In genomic region chr16:296806-297510, GRCh38 we compare ENCODE assay signal across 16 cellular contexts. TPM values are rescaled to one million over a fixed set of nuclear protein-coding genes. Genes with fewer than 3 reads are reported as not detected.
A peak's percentile ranks its signal among the peaks of the same experiment; 100 is the strongest.
DNase-seq lines count a peak whose midpoint lies in the region; ATAC-seq, FAIRE-seq and TF ChIP-seq lines count a peak whose summit lies in the region.
"Had no signal": no experiment of that assay in that cellular context is flagged by ENCODE, and none has a peak within 500 bp of the region (broad histone marks: within the 10 kb centered on the region; RNA-seq: fewer than 3 reads in every experiment).

No MANE protein-coding gene starts in this region.

- no peak for TF ChIP-seq RAD21 in HepG2 (CRISPR knock-in tag; IDR thresholded peaks at IDR 0.05)

- H3K36me3 ChIP-seq in HEK293 (ENCODE audit: control insufficient read depth in 2 of 2, insufficient read depth in 1 of 2, low read length in 2 of 2), result peaks cover 0 to 42% of the 10 kb centered on the region in 2 experiments; a peak in 2 of 3 replicates
- H3K36me3 ChIP-seq in HepG2 (replicated peaks in 1 of 2; ENCODE audit: control insufficient read depth in 1 of 2, insufficient read depth in 2 of 2, low read length in 2 of 2), result peaks cover 14 to 40% of the 10 kb centered on the region in 2 experiments; a peak in 4 of 5 replicates
- H3K36me3 ChIP-seq in CD8-positive, alpha-beta T cell (ENCODE audit: insufficient read depth, low read length), result peaks cover 18% of the 10 kb centered on the region
- H3K36me3 ChIP-seq in left lung, result peaks cover 0 to 75% of the 10 kb centered on the region in 2 donors
- peaks cover 34 to 50% of the 10 kb centered on the region in 2 donors for H3K36me3 ChIP-seq in ascending aorta

- H3K36me3 Mint-ChIP-seq in CD8-positive, alpha-beta T cell, result peaks cover 44% of the 10 kb centered on the region

- no peak for TF ChIP-seq CTCF in HEK293 (tag by site-specific recombination; IDR thresholded peaks at IDR 0.05)
- no peak for TF ChIP-seq CTCF in HepG2 (CRISPR knock-in tag; IDR thresholded peaks at IDR 0.05)
- TF ChIP-seq CTCF in CD8-positive, alpha-beta T cell (IDR thresholded peaks at IDR 0.05), result no peak
- no peak for TF ChIP-seq CTCF in left lung (IDR thresholded peaks at IDR 0.05)
- no peak for TF ChIP-seq CTCF in ascending aorta (IDR thresholded peaks at IDR 0.05)

- no peak overlapping the region for H3K4me3 ChIP-seq in HEK293 (ENCODE audit: low read depth, low read length)
- no peak overlapping the region for H3K4me3 ChIP-seq in HepG2 (replicated peaks in 1 of 3; ENCODE audit: insufficient read depth in 1 of 3, low read depth in 2 of 3, low read length in 3 of 3)
- H3K4me3 ChIP-seq in CD8-positive, alpha-beta T cell (ENCODE audit: low read depth, low read length), result no peak overlapping the region
- H3K4me3 ChIP-seq in left lung, result no peak overlapping the region
- no peak overlapping the region for H3K4me3 ChIP-seq in ascending aorta
- H3K4me3 ChIP-seq: GM23338 had no signal

- no peak for DNase-seq in HepG2 (ENCODE audit: low spot score)
- no peak for DNase-seq in CD8-positive, alpha-beta T cell
- DNase-seq in left lung, result no peak
- DNase-seq in ascending aorta (ENCODE audit: low spot score in 2 of 2), result no peak
- DNase-seq: Calu3; CD4-positive, CD25-positive, alpha-beta regulatory T cell; DMS79; H9 had no signal

- no peak overlapping the region for H3K4me2 ChIP-seq in HepG2 (ENCODE audit: low read depth, low read length)
- H3K4me2 ChIP-seq: GM23338 had no signal

- TF ChIP-seq EP300 in HepG2 (IDR thresholded peaks at IDR 0.05; ENCODE audit: low read depth in 2 of 2, low read length in 2 of 2) (no peak), HepG2 (CRISPR knock-in tag; IDR thresholded peaks at IDR 0.05; ENCODE audit: borderline replicate concordance) (no peak)

- in situ Hi-C loops in HepG2 (cut with HindIII; ENCODE audit: extremely low pct_ligation_motif_present, low pct_unique_long_range_greater_than_20kb), result no loop called here

- TF ChIP-seq POLR2A in HepG2 (IDR thresholded peaks at IDR 0.05; ENCODE audit: insufficient read depth in 1 of 2, low read depth in 2 of 2, low read length in 2 of 2), result no peak

- no peaks in the 10 kb centered on the region for H3K27me3 Mint-ChIP-seq in CD8-positive, alpha-beta T cell (ENCODE audit: low read depth)
- H3K27me3 Mint-ChIP-seq: CD4-positive, CD25-positive, alpha-beta regulatory T cell had no signal

- BruUV-seq in HepG2 (replicated peaks; lab: Mats Ljungman, UMichigan), result no TSS peak

- ATAC-seq in HepG2 (peak; percentile 12; the same call in 1 of the 3 replicates), left lung (no peak)
- no peak for ATAC-seq in CD8-positive, alpha-beta T cell
- ATAC-seq: GM23338 had no signal

- no peak overlapping the region for H3K27ac Mint-ChIP-seq in CD8-positive, alpha-beta T cell
- H3K27ac Mint-ChIP-seq: CD4-positive, CD25-positive, alpha-beta regulatory T cell; GM23338 had no signal

- H3K9ac ChIP-seq in HepG2 (ENCODE audit: insufficient read depth, low read depth, low read length), result no peak overlapping the region

- H3K27me3 ChIP-seq in HepG2 (ENCODE audit: control insufficient read depth in 1 of 2, insufficient read depth in 2 of 2, low read length in 2 of 2) (no peaks in the 10 kb centered on the region), left lung (no peaks in the 10 kb centered on the region), ascending aorta (no peaks in the 10 kb centered on the region)
- H3K27me3 ChIP-seq in CD8-positive, alpha-beta T cell (ENCODE audit: insufficient read depth, low read length), result no peaks in the 10 kb centered on the region

- 94% methylated on average over 36 of the region's 37 CpGs for WGBS in HepG2 (ENCODE audit: low lambda C conversion rate)

- no peaks in the 10 kb centered on the region for H3K4me1 ChIP-seq in HEK293 (ENCODE audit: control insufficient read depth, insufficient read depth, low read length)
- no peaks in the 10 kb centered on the region for H3K4me1 ChIP-seq in HepG2 (ENCODE audit: insufficient read depth, low read length)
- no peaks in the 10 kb centered on the region for H3K4me1 ChIP-seq in CD8-positive, alpha-beta T cell (ENCODE audit: insufficient read depth, low read length)
- H3K4me1 ChIP-seq in left lung, result no peaks in the 10 kb centered on the region
- H3K4me1 ChIP-seq in ascending aorta, result no peaks in the 10 kb centered on the region

- POLR2A ChIA-PET in HEK293 (lab: Yijun Ruan, JAX), result no interaction called here
- POLR2A ChIA-PET in HepG2 (lab: Yijun Ruan, JAX), result no interaction called here
- POLR2A ChIA-PET in CD8-positive, alpha-beta T cell (lab: Charles Lee), result no interaction called here

- H3K27ac ChIP-seq in HEK293 (ENCODE audit: extremely low read depth, low read depth, low read length) (no peak overlapping the region), angular gyrus (ENCODE audit: low read depth, low read length) (peak overlapping the region; percentile 30), HepG2 (ENCODE audit: extremely low read length, insufficient read depth, low read length) (no peak overlapping the region), left lung (no peak overlapping the region), ascending aorta (no peak overlapping the region)
- no peak overlapping the region for H3K27ac ChIP-seq in CD8-positive, alpha-beta T cell (ENCODE audit: low read depth, low read length)

- H3K4me3 Mint-ChIP-seq in CD8-positive, alpha-beta T cell, result no peak overlapping the region
- H3K4me3 Mint-ChIP-seq: CD4-positive, CD25-positive, alpha-beta regulatory T cell; GM23338; H9 had no signal

- H3K9me3 Mint-ChIP-seq in CD8-positive, alpha-beta T cell, result no peaks in the 10 kb centered on the region
- H3K9me3 Mint-ChIP-seq: GM23338, H9 had no signal

- intact Hi-C loops in HepG2 (cut with micrococcal nuclease; ENCODE audit: unreplicated experiment), result no loop called here
- intact Hi-C loops in CD8-positive, alpha-beta T cell (cut with DNase I, micrococcal nuclease), result no loop called here
- intact Hi-C loops in left lung (cut with DNase I), result no loop called here
- intact Hi-C loops in ascending aorta (cut with DNase I), result no loop called here

- no peaks in the 10 kb centered on the region for H3K4me1 Mint-ChIP-seq in CD8-positive, alpha-beta T cell (ENCODE audit: low read depth)
- H3K4me1 Mint-ChIP-seq: CD4-positive, CD25-positive, alpha-beta regulatory T cell; GM23338; H9 had no signal

- FAIRE-seq in HepG2 (lab: Jason Lieb, UNC), result no peak
- FAIRE-seq: GM12891, HTR-8/SVneo had no signal

- H3K79me2 ChIP-seq in HepG2 (ENCODE audit: insufficient read depth, low read length), result no peaks in the 10 kb centered on the region

- H3K9me3 ChIP-seq in HEK293 (ENCODE audit: control insufficient read depth, insufficient read depth, low read depth, low read length), result no peaks in the 10 kb centered on the region
- no peaks in the 10 kb centered on the region for H3K9me3 ChIP-seq in HepG2 (ENCODE audit: low read length)
- H3K9me3 ChIP-seq in CD8-positive, alpha-beta T cell (ENCODE audit: low read length), result no peaks in the 10 kb centered on the region
- no peaks in the 10 kb centered on the region for H3K9me3 ChIP-seq in left lung
- H3K9me3 ChIP-seq in ascending aorta, result no peaks in the 10 kb centered on the region

- H2AFZ ChIP-seq in HepG2 (ENCODE audit: low read length), result no peak overlapping the region
- H2AFZ ChIP-seq: GM23338 had no signal

- CTCF ChIA-PET in HEK293 (lab: Yijun Ruan, JAX), result no interaction called here
- CTCF ChIA-PET in HepG2 (lab: Yijun Ruan, JAX; ENCODE audit: low intra/inter-chr PET ratio, low total read pairs), result no interaction called here
- CTCF ChIA-PET in CD8-positive, alpha-beta T cell (lab: Charles Lee), result interaction anchor here (1.1 kb wide), 1 partner anchor 65 kb away, joined by 3 read pairs; no protein-coding TSS in a partner anchor

- H4K20me1 ChIP-seq in HepG2 (ENCODE audit: insufficient read depth, low read length), result no peaks in the 10 kb centered on the region

RNA-seq across cellular contexts. Expression of gene PDIA2, which starts 14.0 kb away (rescaled TPM):
- total RNA-seq in HepG2 (2016; rRNA removed; fragmentation: Illumina TruSeq; extraction: Trizol) (0.35 and 0.60 TPM in 2 replicates), left lung (under 1 TPM; 0.32 to 0.60 TPM), ascending aorta (not detected)
- total RNA-seq in HepG2 (2016; cell fraction: cytosol; rRNA removed; fragmentation: Illumina TruSeq; extraction: Trizol; ENCODE audit: low read depth), result not detected in 2 replicates
- 0.50 TPM in 1 of 2 replicates, not detected in the other for total RNA-seq in HepG2 (2016; cell fraction: insoluble cytoplasmic fraction; rRNA removed; fragmentation: Illumina TruSeq; extraction: Trizol)
- not detected in 2 replicates for total RNA-seq in HepG2 (2016; cell fraction: membrane; rRNA removed; fragmentation: Illumina TruSeq; extraction: Trizol)
- 0.81 and 1.0 TPM in 2 replicates for total RNA-seq in HepG2 (2016; cell fraction: nucleus; rRNA removed; fragmentation: Illumina TruSeq; extraction: Trizol)
- 1.9 and 2.9 TPM in 2 replicates for polyA plus RNA-seq in HepG2 (2011; rRNA removed)
- polyA plus RNA-seq in HepG2 (2011; cell fraction: cytosol; rRNA removed), result 1.2 and 1.4 TPM in 2 replicates
- polyA plus RNA-seq in HepG2 (2011; cell fraction: nucleus; rRNA removed), result 10.2 and 14.0 TPM in 2 replicates
- polyA plus RNA-seq in HepG2 (2012), result 0.63 and 1.1 TPM in 2 replicates
- polyA plus RNA-seq in HepG2 (2016; cell fraction: cytosol; fragmentation: Illumina TruSeq; extraction: Trizol; ENCODE audit: low read depth), result not detected in 2 replicates
- polyA plus RNA-seq in HepG2 (2016; cell fraction: insoluble cytoplasmic fraction; fragmentation: Illumina TruSeq; extraction: Trizol; ENCODE audit: low read depth), result not detected in 2 replicates
- not detected in 2 replicates for polyA plus RNA-seq in HepG2 (2016; cell fraction: membrane; fragmentation: Illumina TruSeq; extraction: Trizol; ENCODE audit: low read depth)
- 1.8 and 2.1 TPM in 2 replicates for polyA plus RNA-seq in HepG2 (2016; cell fraction: nucleus; fragmentation: Illumina TruSeq; extraction: Trizol; ENCODE audit: insufficient read depth, low read depth)
- polyA minus RNA-seq in HepG2 (2011; rRNA and poly(A)+ RNA removed; ENCODE audit: low replicate concordance), result 1.3 TPM in 1 of 2 replicates, not detected in the other
- polyA minus RNA-seq in HepG2 (2011; cell fraction: cytosol; rRNA and poly(A)+ RNA removed), result not detected in 2 replicates
- polyA minus RNA-seq in HepG2 (2011; cell fraction: nucleus; rRNA and poly(A)+ RNA removed), result 0.99 TPM in 1 of 2 replicates, not detected in the other
- not detected for total RNA-seq in CD8-positive, alpha-beta T cell
- total RNA-seq: A673; Calu3; CD4-positive, CD25-positive, alpha-beta regulatory T cell; G401 had no signal
- polyA plus RNA-seq: BJ; CD4-positive, CD25-positive, alpha-beta regulatory T cell had no signal

RNA-seq across cellular contexts. Expression of gene ARHGDIG, which starts 16.6 kb away (rescaled TPM):
- total RNA-seq in HepG2 (2016; rRNA removed; fragmentation: Illumina TruSeq; extraction: Trizol) (0.24 TPM in 1 of 2 replicates, not detected in the other), left lung (1 to 10 TPM; 1.0 to 1.1 TPM), ascending aorta (not detected)
- 0.26 and 0.61 TPM in 2 replicates for total RNA-seq in HepG2 (2016; cell fraction: cytosol; rRNA removed; fragmentation: Illumina TruSeq; extraction: Trizol; ENCODE audit: low read depth)
- total RNA-seq in HepG2 (2016; cell fraction: insoluble cytoplasmic fraction; rRNA removed; fragmentation: Illumina TruSeq; extraction: Trizol), result 0.11 TPM in 1 of 2 replicates, not detected in the other
- total RNA-seq in HepG2 (2016; cell fraction: membrane; rRNA removed; fragmentation: Illumina TruSeq; extraction: Trizol), result 0.21 and 0.31 TPM in 2 replicates
- not detected in 2 replicates for total RNA-seq in HepG2 (2016; cell fraction: nucleus; rRNA removed; fragmentation: Illumina TruSeq; extraction: Trizol)
- 0.48 and 0.63 TPM in 2 replicates for polyA plus RNA-seq in HepG2 (2011; rRNA removed)
- 0.33 and 0.58 TPM in 2 replicates for polyA plus RNA-seq in HepG2 (2011; cell fraction: cytosol; rRNA removed)
- 3.2 and 3.7 TPM in 2 replicates for polyA plus RNA-seq in HepG2 (2011; cell fraction: nucleus; rRNA removed)
- 0.17 and 0.36 TPM in 2 replicates for polyA plus RNA-seq in HepG2 (2012)
- polyA plus RNA-seq in HepG2 (2016; cell fraction: cytosol; fragmentation: Illumina TruSeq; extraction: Trizol; ENCODE audit: low read depth), result 0.16 TPM in 1 of 2 replicates, not detected in the other
- not detected in 2 replicates for polyA plus RNA-seq in HepG2 (2016; cell fraction: insoluble cytoplasmic fraction; fragmentation: Illumina TruSeq; extraction: Trizol; ENCODE audit: low read depth)
- not detected in 2 replicates for polyA plus RNA-seq in HepG2 (2016; cell fraction: membrane; fragmentation: Illumina TruSeq; extraction: Trizol; ENCODE audit: low read depth)
- not detected in 2 replicates for polyA plus RNA-seq in HepG2 (2016; cell fraction: nucleus; fragmentation: Illumina TruSeq; extraction: Trizol; ENCODE audit: insufficient read depth, low read depth)
- polyA minus RNA-seq in HepG2 (2011; rRNA and poly(A)+ RNA removed; ENCODE audit: low replicate concordance), result not detected in 2 replicates
- not detected in 2 replicates for polyA minus RNA-seq in HepG2 (2011; cell fraction: cytosol; rRNA and poly(A)+ RNA removed)
- 0.50 TPM in 1 of 2 replicates, not detected in the other for polyA minus RNA-seq in HepG2 (2011; cell fraction: nucleus; rRNA and poly(A)+ RNA removed)
- not detected for total RNA-seq in CD8-positive, alpha-beta T cell
- total RNA-seq: Calu3; CD4-positive, CD25-positive, alpha-beta regulatory T cell had no signal
- polyA plus RNA-seq: CD4-positive, CD25-positive, alpha-beta regulatory T cell had no signal

RNA-seq across cellular contexts. Expression of gene RGS11, which starts 21.2 kb away (rescaled TPM):
- not detected in 2 replicates for total RNA-seq in HepG2 (2016; rRNA removed; fragmentation: Illumina TruSeq; extraction: Trizol)
- not detected in 2 replicates for total RNA-seq in HepG2 (2016; cell fraction: cytosol; rRNA removed; fragmentation: Illumina TruSeq; extraction: Trizol; ENCODE audit: low read depth)
- not detected in 2 replicates for total RNA-seq in HepG2 (2016; cell fraction: insoluble cytoplasmic fraction; rRNA removed; fragmentation: Illumina TruSeq; extraction: Trizol)
- not detected in 2 replicates for total RNA-seq in HepG2 (2016; cell fraction: membrane; rRNA removed; fragmentation: Illumina TruSeq; extraction: Trizol)
- not detected in 2 replicates for total RNA-seq in HepG2 (2016; cell fraction: nucleus; rRNA removed; fragmentation: Illumina TruSeq; extraction: Trizol)
- 0.11 and 0.24 TPM in 2 replicates for polyA plus RNA-seq in HepG2 (2011; rRNA removed)
- 0.03 TPM in 2 replicates for polyA plus RNA-seq in HepG2 (2011; cell fraction: cytosol; rRNA removed)
- polyA plus RNA-seq in HepG2 (2011; cell fraction: nucleus; rRNA removed), result 3.2 and 3.4 TPM in 2 replicates
- 0.09 TPM in 2 replicates for polyA plus RNA-seq in HepG2 (2012)
- polyA plus RNA-seq in HepG2 (2016; cell fraction: cytosol; fragmentation: Illumina TruSeq; extraction: Trizol; ENCODE audit: low read depth), result not detected in 2 replicates
- polyA plus RNA-seq in HepG2 (2016; cell fraction: insoluble cytoplasmic fraction; fragmentation: Illumina TruSeq; extraction: Trizol; ENCODE audit: low read depth), result not detected in 2 replicates
- not detected in 2 replicates for polyA plus RNA-seq in HepG2 (2016; cell fraction: membrane; fragmentation: Illumina TruSeq; extraction: Trizol; ENCODE audit: low read depth)
- not detected in 2 replicates for polyA plus RNA-seq in HepG2 (2016; cell fraction: nucleus; fragmentation: Illumina TruSeq; extraction: Trizol; ENCODE audit: insufficient read depth, low read depth)
- polyA minus RNA-seq in HepG2 (2011; rRNA and poly(A)+ RNA removed; ENCODE audit: low replicate concordance), result not detected in 2 replicates
- polyA minus RNA-seq in HepG2 (2011; cell fraction: cytosol; rRNA and poly(A)+ RNA removed), result not detected in 2 replicates
- polyA minus RNA-seq in HepG2 (2011; cell fraction: nucleus; rRNA and poly(A)+ RNA removed), result 0.25 and 0.26 TPM in 2 replicates
- total RNA-seq in CD8-positive, alpha-beta T cell, result not detected
- 1 to 10 TPM; 3.9 to 8.3 TPM for total RNA-seq in left lung
- 32.6 TPM for total RNA-seq in ascending aorta
- total RNA-seq: A673; CD4-positive, CD25-positive, alpha-beta regulatory T cell had no signal
- polyA plus RNA-seq: CD4-positive, CD25-positive, alpha-beta regulatory T cell had no signal

RNA-seq across cellular contexts. Expression of gene AXIN1, which starts 55.6 kb away (rescaled TPM):
- 18.8 and 24.0 TPM in 2 replicates for total RNA-seq in HepG2 (2016; rRNA removed; fragmentation: Illumina TruSeq; extraction: Trizol)
- total RNA-seq in HepG2 (2016; cell fraction: cytosol; rRNA removed; fragmentation: Illumina TruSeq; extraction: Trizol; ENCODE audit: low read depth), result 17.0 and 18.3 TPM in 2 replicates
- 14.2 and 23.9 TPM in 2 replicates for total RNA-seq in HepG2 (2016; cell fraction: insoluble cytoplasmic fraction; rRNA removed; fragmentation: Illumina TruSeq; extraction: Trizol)
- 32.6 and 32.8 TPM in 2 replicates for total RNA-seq in HepG2 (2016; cell fraction: membrane; rRNA removed; fragmentation: Illumina TruSeq; extraction: Trizol)
- 14.9 and 17.5 TPM in 2 replicates for total RNA-seq in HepG2 (2016; cell fraction: nucleus; rRNA removed; fragmentation: Illumina TruSeq; extraction: Trizol)
- polyA plus RNA-seq in HepG2 (2011; rRNA removed), result 26.0 and 28.5 TPM in 2 replicates
- 37.0 and 44.7 TPM in 2 replicates for polyA plus RNA-seq in HepG2 (2011; cell fraction: cytosol; rRNA removed)
- 55.4 and 62.8 TPM in 2 replicates for polyA plus RNA-seq in HepG2 (2011; cell fraction: nucleus; rRNA removed)
- polyA plus RNA-seq in HepG2 (2012), result 28.4 and 30.4 TPM in 2 replicates
- polyA plus RNA-seq in HepG2 (2016; cell fraction: cytosol; fragmentation: Illumina TruSeq; extraction: Trizol; ENCODE audit: low read depth), result 8.5 and 8.8 TPM in 2 replicates
- polyA plus RNA-seq in HepG2 (2016; cell fraction: insoluble cytoplasmic fraction; fragmentation: Illumina TruSeq; extraction: Trizol; ENCODE audit: low read depth), result 19.0 and 24.8 TPM in 2 replicates
- polyA plus RNA-seq in HepG2 (2016; cell fraction: membrane; fragmentation: Illumina TruSeq; extraction: Trizol; ENCODE audit: low read depth), result 22.0 and 23.4 TPM in 2 replicates
- polyA plus RNA-seq in HepG2 (2016; cell fraction: nucleus; fragmentation: Illumina TruSeq; extraction: Trizol; ENCODE audit: insufficient read depth, low read depth), result 30.6 and 31.6 TPM in 2 replicates
- 10.4 and 24.0 TPM in 2 replicates for polyA minus RNA-seq in HepG2 (2011; rRNA and poly(A)+ RNA removed; ENCODE audit: low replicate concordance)
- polyA minus RNA-seq in HepG2 (2011; cell fraction: cytosol; rRNA and poly(A)+ RNA removed), result 21.4 and 23.6 TPM in 2 replicates
- 14.3 and 15.7 TPM in 2 replicates for polyA minus RNA-seq in HepG2 (2011; cell fraction: nucleus; rRNA and poly(A)+ RNA removed)
- 10 to 100 TPM; 25.4 to 28.6 TPM for total RNA-seq in CD8-positive, alpha-beta T cell
- 10 to 100 TPM; 21.7 to 22.7 TPM for total RNA-seq in left lung
- total RNA-seq in ascending aorta, result 27.6 TPM

Comparison
In these comparisons a context has a peak if more than half of its experiments do, and no peak if none do; other contexts are left out.
1. Of the 63 proteins assayed by ChIP-seq in both HepG2 and HEK293: peak only in HepG2: none; only in HEK293: KLF9; in both: none; in neither: 62.